ENCODE assay signal across 9 cellular contexts in the genomic region with DNA sequence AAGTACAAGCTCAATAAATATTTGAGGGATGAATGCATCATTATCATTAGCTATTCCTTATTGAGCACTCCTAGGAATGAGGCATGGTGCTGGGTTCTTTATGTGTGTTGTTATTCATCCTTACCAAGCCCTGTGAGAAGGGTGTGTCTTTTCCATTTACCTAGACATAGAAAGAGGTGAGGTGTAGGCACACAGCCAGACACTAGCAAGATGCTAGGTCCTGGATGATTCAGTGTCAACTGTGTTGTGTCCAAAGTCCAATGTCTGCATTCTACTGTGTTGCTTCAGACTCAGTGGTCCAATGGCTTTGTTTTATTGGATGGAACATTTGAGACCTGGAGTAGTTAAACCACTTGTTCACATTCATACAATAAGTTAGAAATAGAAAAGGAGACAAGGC.
"Had no signal": no experiment of that assay in that cellular context is flagged by ENCODE, and none has a peak within 500 bp of the region (broad histone marks: within the 10 kb centered on the region; RNA-seq: fewer than 3 reads in every experiment).

No MANE protein-coding gene starts in this region.

- H3K27me3 ChIP-seq: left lung, neural progenitor cell, ovary, upper lobe of left lung had no signal

- ATAC-seq: stimulated activated effector memory CD8-positive, alpha-beta T cell treated with anti-CD3 and anti-CD28 coated beads, Interleukin-12 subunit alpha, Interleukin-12 subunit beta, amount 100 ng/mL, for 72 hours; T-cell had no signal

- H2AFZ ChIP-seq: neural progenitor cell had no signal

- H3K9ac ChIP-seq: neural progenitor cell had no signal

- H3K9me3 ChIP-seq: ovary had no signal

- DNase-seq: effector CD4-positive, alpha-beta T cell had no signal

- H3K4me3 ChIP-seq: left lung, neural progenitor cell, ovary had no signal

- H3K27ac ChIP-seq: coronary artery, left lung, neural progenitor cell, ovary, upper lobe of left lung, WERI-Rb-1 had no signal

- H3K36me3 ChIP-seq: neural progenitor cell, ovary, upper lobe of left lung, WERI-Rb-1 had no signal
